In genomic region chr16:78822509-78822908, GRCh38 we compare ENCODE assay signal across 19 cellular contexts.
A peak's percentile ranks its signal among the peaks of the same experiment; 100 is the strongest.
DNase-seq lines count a peak whose midpoint lies in the region; ATAC-seq, FAIRE-seq and TF ChIP-seq lines count a peak whose summit lies in the region.
"Had no signal": no experiment of that assay in that cellular context is flagged by ENCODE, and none has a peak within 500 bp of the region (broad histone marks: within the 10 kb centered on the region; RNA-seq: fewer than 3 reads in every experiment).

No MANE protein-coding gene starts in this region.

- 26% methylated on average over 2 of the region's 2 CpGs for WGBS in A549 (ENCODE audit: missing lambda C conversion rate)
- no CpG with 5 or more reads among the region's 2 CpGs for WGBS in H9 (ENCODE audit: extremely low coverage, insufficient read length, low lambda C conversion rate)
- WGBS in K562 (ENCODE audit: insufficient coverage, low coverage, missing lambda C conversion rate): 0% methylated on average over 2 of the region's 2 CpGs
- no CpG with 5 or more reads among the region's 2 CpGs for WGBS in mesendoderm (ENCODE audit: extremely low coverage, insufficient coverage, low lambda C conversion rate)

- no peaks in the 10 kb centered on the region for H3K9me1 ChIP-seq in K562 (ENCODE audit: control insufficient read depth, insufficient read depth, low read length)

- no peak overlapping the region for H3K9ac ChIP-seq in H9 (ENCODE audit: extremely low read depth, insufficient read length, low read length)
- H3K9ac ChIP-seq in K562 (ENCODE audit: insufficient read depth in 1 of 2, low read depth in 2 of 2, low read length in 2 of 2): no peak overlapping the region
- H3K9ac ChIP-seq in mesendoderm (ENCODE audit: low read length): no peak overlapping the region
- H3K9ac ChIP-seq: GM23248 had no signal

- no peaks in the 10 kb centered on the region for H3K79me2 ChIP-seq in H9 (ENCODE audit: insufficient read depth, low read length)
- no peaks in the 10 kb centered on the region for H3K79me2 ChIP-seq in K562 (ENCODE audit: control insufficient read depth, insufficient read depth, low read length)
- no peaks in the 10 kb centered on the region for H3K79me2 ChIP-seq in mesendoderm (ENCODE audit: control insufficient read depth, insufficient read depth, low read length)

- CTCF ChIA-PET in A549 (lab: Yijun Ruan, JAX): interaction anchor here (0.6 kb wide), 1 partner anchor 451 kb away, joined by 3 read pairs; no protein-coding TSS in a partner anchor
- CTCF ChIA-PET in K562 (lab: Yijun Ruan, JAX; ENCODE audit: low intra/inter-chr PET ratio): no interaction called here

- no peak overlapping the region for H3K4me3 ChIP-seq in A549
- no peak overlapping the region for H3K4me3 ChIP-seq in K562
- H3K4me3 ChIP-seq in mesendoderm (ENCODE audit: low read length): no peak overlapping the region
- H3K4me3 ChIP-seq: GM23248, HAP-1 had no signal

- no peaks in the 10 kb centered on the region for H3K4me1 ChIP-seq in A549
- no peaks in the 10 kb centered on the region; the same call in 1 of the 2 replicates for H3K4me1 ChIP-seq in H9 (ENCODE audit: insufficient read depth, low read length)
- no peaks in the 10 kb centered on the region for H3K4me1 ChIP-seq in K562 (replicated peaks in 1 of 2; ENCODE audit: control insufficient read depth in 2 of 2, insufficient read depth in 2 of 2, low read length in 2 of 2)
- no peaks in the 10 kb centered on the region for H3K4me1 ChIP-seq in mesendoderm (ENCODE audit: control insufficient read depth, low read depth, low read length)
- H3K4me1 ChIP-seq: Caco-2, HAP-1 had no signal

- H4K20me1 ChIP-seq in H9 (ENCODE audit: control insufficient read depth, insufficient read depth, insufficient read length) (no peaks in the 10 kb centered on the region), K562 (replicated peaks; ENCODE audit: control insufficient read depth, insufficient read depth, low read length) (no peaks in the 10 kb centered on the region; the same call in 1 of the 2 replicates)

- H3K27ac ChIP-seq in A549: no peak overlapping the region
- H3K27ac ChIP-seq in H9 (ENCODE audit: insufficient read length, low read depth, low read length): no peak overlapping the region
- no peak overlapping the region for H3K27ac ChIP-seq in K562 (ENCODE audit: extremely low read depth, low read depth, low read length)
- no peak overlapping the region for H3K27ac ChIP-seq in mesendoderm (ENCODE audit: low read depth, low read length)
- H3K27ac ChIP-seq: GM23248 had no signal

- H3K4me2 ChIP-seq in A549: no peak overlapping the region
- no peak overlapping the region for H3K4me2 ChIP-seq in H9 (ENCODE audit: insufficient read depth, insufficient read length, low read length)
- H3K4me2 ChIP-seq in K562 (ENCODE audit: insufficient read depth, low read length): no peak overlapping the region
- H3K4me2 ChIP-seq in mesendoderm (ENCODE audit: low read length): no peak overlapping the region

- peak overlapping the region; percentile 34 to 70 (median 68); a peak in 4 of 7 replicates for H3K27ac Mint-ChIP-seq in H9
- H3K27ac Mint-ChIP-seq: CD4-positive, CD25-positive, alpha-beta regulatory T cell; CD8-positive, alpha-beta T cell; HFFc6 had no signal

- no TSS peak for BruUV-seq in K562 (replicated peaks; lab: Mats Ljungman, UMichigan)

- H4K91ac ChIP-seq in H9 (ENCODE audit: insufficient read length, low read depth, low read length): no peak overlapping the region

- no peak overlapping the region for H2AK5ac ChIP-seq in H9 (ENCODE audit: insufficient read length, low read length)
- no peak overlapping the region for H2AK5ac ChIP-seq in mesendoderm (ENCODE audit: low read length)

- no peaks in the 10 kb centered on the region for H3K27me3 ChIP-seq in H9 (ENCODE audit: insufficient read depth, low read length)
- H3K27me3 ChIP-seq in K562 (ENCODE audit: control insufficient read depth in 2 of 2, insufficient read depth in 2 of 2, low read length in 2 of 2): peaks cover 0 to 14% of the 10 kb centered on the region in 2 experiments; a peak in 2 of 5 replicates
- H3K27me3 ChIP-seq in mesendoderm (ENCODE audit: insufficient read depth, low read length, poor library complexity): no peaks in the 10 kb centered on the region

- peaks cover 8% of the 10 kb centered on the region in 2 experiments; a peak in 3 of 4 replicates for H3K4me1 Mint-ChIP-seq in H9

- no peak overlapping the region for H3T11ph ChIP-seq in H9 (ENCODE audit: low read length)

- H3K27me3 Mint-ChIP-seq in H9 (ENCODE audit: low read depth): no peaks in the 10 kb centered on the region
- H3K27me3 Mint-ChIP-seq: CD4-positive, CD25-positive, alpha-beta regulatory T cell had no signal

- H3K4me3 Mint-ChIP-seq in H9: no peak overlapping the region
- H3K4me3 Mint-ChIP-seq: CD4-positive, CD25-positive, alpha-beta regulatory T cell; CD8-positive, alpha-beta T cell; HFFc6 had no signal

- intact Hi-C loops in K562 (cut with micrococcal nuclease): no loop called here

- H3K79me1 ChIP-seq in H9 (ENCODE audit: insufficient read depth, low read depth, low read length, poor library complexity, severe bottlenecking) (no peaks in the 10 kb centered on the region), mesendoderm (ENCODE audit: low read length) (no peaks in the 10 kb centered on the region)

- FAIRE-seq in A549 (lab: Jason Lieb, UNC): no peak
- no peak for FAIRE-seq in K562 (lab: Jason Lieb, UNC)
- FAIRE-seq: G401.6, GM12892 had no signal

- H4K8ac ChIP-seq in H9 (replicated peaks; ENCODE audit: insufficient read length, low read depth, low read length) (no peak overlapping the region), mesendoderm (ENCODE audit: low read depth, low read length) (no peak overlapping the region)

- H3K23ac ChIP-seq in H9 (ENCODE audit: insufficient read length, low read depth, low read length): no peak overlapping the region
- no peak overlapping the region for H3K23ac ChIP-seq in mesendoderm (ENCODE audit: low read length)

- H3K36me3 ChIP-seq in K562 (ENCODE audit: control insufficient read depth, insufficient read depth, low read length) (no peaks in the 10 kb centered on the region), mesendoderm (ENCODE audit: control insufficient read depth, insufficient read depth, low read length) (no peaks in the 10 kb centered on the region)
- H3K36me3 ChIP-seq: HAP-1 had no signal

- TF ChIP-seq EP300 in A549 (IDR thresholded peaks at IDR 0.05) (no peak), K562 (IDR thresholded peaks at IDR 0.05; ENCODE audit: low read length) (no peak)

- no peak for TF ChIP-seq CTCF in A549 (IDR thresholded peaks at IDR 0.05)
- no peak for TF ChIP-seq CTCF in H9 (conservative IDR thresholded peaks at IDR 0.05)
- no peak for TF ChIP-seq CTCF in K562 (IDR thresholded peaks at IDR 0.05 in 2 of 3, conservative IDR thresholded peaks at IDR 0.05 in 1 of 3; ENCODE audit: insufficient read depth in 2 of 3, low read depth in 1 of 3, low read length in 3 of 3)

- H2BK15ac ChIP-seq in H9 (ENCODE audit: low read depth, low read length): no peak overlapping the region
- H2BK15ac ChIP-seq in mesendoderm (replicated peaks; ENCODE audit: low read depth): no peak overlapping the region

- DNase-seq in A549 (ENCODE audit: low read depth in 1 of 2, low spot score in 1 of 2) (no peak), H9 (no peak), K562 (ENCODE audit: extremely low read depth in 1 of 4, low spot score in 3 of 4) (no peak), mesendoderm (peak; percentile 8), hypothalamus (lab: John Stamatoyannopoulos, UW) (no peak)
- DNase-seq: 8988T; C1 segment of cervical spinal cord; Caco-2; CD4-positive, CD25-positive, alpha-beta regulatory T cell; CD8-positive, alpha-beta T cell; DMS153; DND-41; GM23248; HFFc6 had no signal

- H3K4ac ChIP-seq in H9 (ENCODE audit: low read depth, low read length) (no peak overlapping the region), mesendoderm (ENCODE audit: low read depth, low read length) (no peak overlapping the region)

- TF ChIP-seq RAD21 in A549 (conservative IDR thresholded peaks at IDR 0.05 in 1 of 2, IDR thresholded peaks at IDR 0.05 in 1 of 2): no peak
- TF ChIP-seq RAD21 in K562 (CRISPR knock-in tag; conservative IDR thresholded peaks at IDR 0.05 in 1 of 2, IDR thresholded peaks at IDR 0.05 in 1 of 2): no peak

- no peak overlapping the region for H3K56ac ChIP-seq in H9 (ENCODE audit: insufficient read length, low read depth, low read length)
- no peak overlapping the region for H3K56ac ChIP-seq in mesendoderm (ENCODE audit: low read length)

- no peak overlapping the region for H3K14ac ChIP-seq in H9 (ENCODE audit: insufficient read depth, low read length)

- no peak overlapping the region for H4K5ac ChIP-seq in H9 (ENCODE audit: insufficient read length, low read depth, low read length)
- H4K5ac ChIP-seq in mesendoderm (ENCODE audit: low read length): no peak overlapping the region

- POLR2A ChIA-PET in A549 (lab: Yijun Ruan, JAX): no interaction called here
- POLR2A ChIA-PET in K562 (lab: Yijun Ruan, JAX): no interaction called here

- peaks cover 0 to 4% of the 10 kb centered on the region in 2 experiments; a peak in 2 of 5 replicates for H3K9me3 Mint-ChIP-seq in H9
- H3K9me3 Mint-ChIP-seq: CD8-positive, alpha-beta T cell had no signal

- H2BK120ac ChIP-seq in H9 (ENCODE audit: low read depth, low read length, poor library complexity, severe bottlenecking): no peak overlapping the region
- H2BK120ac ChIP-seq in mesendoderm (ENCODE audit: low read depth, low read length): no peak overlapping the region

- H2BK20ac ChIP-seq in H9 (ENCODE audit: low read depth, low read length, poor library complexity, severe bottlenecking): no peak overlapping the region

- no peak overlapping the region for H2AFZ ChIP-seq in H9 (ENCODE audit: low read length)
- H2AFZ ChIP-seq in K562 (ENCODE audit: low read depth, low read length): no peak overlapping the region
- H2AFZ ChIP-seq: GM23248 had no signal

- H3K36me3 Mint-ChIP-seq in H9 (ENCODE audit: insufficient read depth in 1 of 3, low read depth in 3 of 3): peaks cover 0 to 6% (median 0%) of the 10 kb centered on the region in 3 experiments; a peak in 2 of 7 replicates
- H3K36me3 Mint-ChIP-seq: CD8-positive, alpha-beta T cell had no signal

- in situ Hi-C loops in K562 (cut with MboI): no loop called here

- TF ChIP-seq POLR2A in A549 (IDR thresholded peaks at IDR 0.05; ENCODE audit: low read length): no peak
- no peak for TF ChIP-seq POLR2A in K562 (conservative IDR thresholded peaks at IDR 0.05)

- no peak overlapping the region for H3K18ac ChIP-seq in H9 (ENCODE audit: insufficient read length, low read depth, low read length)
- no peak overlapping the region for H3K18ac ChIP-seq in mesendoderm (ENCODE audit: low read length)

- no peak overlapping the region for H2BK5ac ChIP-seq in H9 (ENCODE audit: insufficient read length, low read length)
- H2BK5ac ChIP-seq in mesendoderm (ENCODE audit: low read length): no peak overlapping the region

- ATAC-seq in A549 (no peak), K562 (no peak), GM21447 (IDR thresholded peaks at IDR 0.05; ENCODE audit: unreplicated experiment) (no peak), HG03025 (IDR thresholded peaks at IDR 0.05; ENCODE audit: low FRiP score, unreplicated experiment) (no peak)
- ATAC-seq: CD8-positive, alpha-beta T cell had no signal

- H2BK12ac ChIP-seq in H9 (ENCODE audit: insufficient read length, low read depth, low read length): no peak overlapping the region

- H3K9me3 ChIP-seq in A549 (no peaks in the 10 kb centered on the region), H9 (ENCODE audit: control insufficient read depth, low read depth, low read length) (no peaks in the 10 kb centered on the region), K562 (replicated peaks; ENCODE audit: control insufficient read depth, insufficient read depth, low read depth, low read length) (no peaks in the 10 kb centered on the region)
- H3K9me3 ChIP-seq: Caco-2, HAP-1 had no signal

- H3K23me2 ChIP-seq in H9 (ENCODE audit: insufficient read length, low read depth, low read length, poor library complexity, severe bottlenecking): no peaks in the 10 kb centered on the region

Comparison
In these comparisons a context has a peak if more than half of its experiments do, and no peak if none do; other contexts are left out.
1. Of the 35 proteins assayed by ChIP-seq in both K562 and A549: peak only in K562: none; only in A549: MAFK; in both: none; in neither: 34.